ENCODE assay signal across 11 cellular contexts in the genomic region with DNA sequence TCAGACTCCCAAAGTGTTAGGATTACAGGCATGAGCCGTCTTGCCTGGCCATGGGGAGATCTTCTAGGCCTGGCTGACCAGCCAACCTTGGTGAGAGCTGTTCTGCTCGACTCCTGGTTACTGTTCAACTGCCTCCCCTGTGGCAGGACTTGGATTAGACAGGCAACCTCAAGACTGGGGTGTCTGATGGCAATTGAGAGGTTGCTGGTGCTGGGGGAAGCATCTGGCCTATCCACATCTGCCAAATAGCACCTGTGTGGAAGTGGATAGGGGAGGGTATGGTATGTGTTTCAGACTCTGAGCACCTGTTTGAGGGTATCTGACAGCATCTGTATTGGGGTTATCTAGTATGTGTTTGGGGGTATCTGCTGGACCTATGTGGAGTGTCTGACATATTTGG. TPM values are rescaled to one million over a fixed set of nuclear protein-coding genes. Genes with fewer than 3 reads are reported as not detected.
A peak's percentile ranks its signal among the peaks of the same experiment; 100 is the strongest.
DNase-seq lines count a peak whose midpoint lies in the region; ATAC-seq and TF ChIP-seq lines count a peak whose summit lies in the region.
"Had no signal": no experiment of that assay in that cellular context is flagged by ENCODE, and none has a peak within 500 bp of the region (broad histone marks: within the 10 kb centered on the region; RNA-seq: fewer than 3 reads in every experiment).

No MANE protein-coding gene starts in this region.

- no peak overlapping the region for H2BK12ac ChIP-seq in H9 (ENCODE audit: insufficient read length, low read depth, low read length)

- CTCF ChIA-PET in CD4-positive, alpha-beta T cell (lab: Charles Lee), result interaction anchor here (1.1 kb wide), 1 partner anchor 39 kb away, joined by 3 read pairs; no protein-coding TSS in a partner anchor

- H2BK120ac ChIP-seq in H9 (ENCODE audit: low read depth, low read length, poor library complexity, severe bottlenecking), result no peak overlapping the region

- H4K8ac ChIP-seq in H9 (replicated peaks; ENCODE audit: insufficient read length, low read depth, low read length), result no peak overlapping the region

- H3T11ph ChIP-seq in H9 (ENCODE audit: low read length), result no peak overlapping the region

- H2AK5ac ChIP-seq in H9 (ENCODE audit: insufficient read length, low read length), result no peak overlapping the region

- peak overlapping the region; percentile 57 for H3K27ac ChIP-seq in CD4-positive, alpha-beta T cell (ENCODE audit: low read depth, low read length)
- H3K27ac ChIP-seq in H9 (ENCODE audit: insufficient read length, low read depth, low read length), result no peak overlapping the region
- H3K27ac ChIP-seq in SJCRH30, result no peak overlapping the region

- H4K91ac ChIP-seq in H9 (ENCODE audit: insufficient read length, low read depth, low read length), result no peak overlapping the region

- POLR2A ChIA-PET in CD4-positive, alpha-beta T cell (lab: Charles Lee), result interaction anchor here (0.6 to 1.0 kb wide), 2 partner anchors 44 to 309 kb away, joined by 3 to 7 read pairs; partner anchors contain the start of gene ARHGEF18

- peaks cover 67% of the 10 kb centered on the region for H3K36me3 Mint-ChIP-seq in CD4-positive, alpha-beta T cell (ENCODE audit: low read depth)
- H3K36me3 Mint-ChIP-seq in H9 (ENCODE audit: insufficient read depth in 1 of 3, low read depth in 3 of 3), result no peaks in the 10 kb centered on the region; a peak in 2 of 7 replicates
- H3K36me3 Mint-ChIP-seq in activated naive CD4-positive, alpha-beta T cell treated with anti-CD3 and anti-CD28 coated beads, Interleukin-2, amount 50 U/mL, for 72 hours, result no peaks in the 10 kb centered on the region
- H3K36me3 Mint-ChIP-seq in natural killer cell, result no peaks in the 10 kb centered on the region

- H4K5ac ChIP-seq in H9 (ENCODE audit: insufficient read length, low read depth, low read length), result no peak overlapping the region

- H3K27me3 ChIP-seq in CD4-positive, alpha-beta T cell (ENCODE audit: control insufficient read depth, insufficient read depth, low read length), result no peaks in the 10 kb centered on the region
- H3K27me3 ChIP-seq in H9 (ENCODE audit: insufficient read depth, low read length) (no peaks in the 10 kb centered on the region), SJCRH30 (no peaks in the 10 kb centered on the region)

- no CpG with 5 or more reads among the region's 2 CpGs for WGBS in H9 (ENCODE audit: extremely low coverage, insufficient read length, low lambda C conversion rate)

- no peak overlapping the region for H2BK15ac ChIP-seq in H9 (ENCODE audit: low read depth, low read length)

- no peak overlapping the region for H3K18ac ChIP-seq in H9 (ENCODE audit: insufficient read length, low read depth, low read length)

- H3K23me2 ChIP-seq in H9 (ENCODE audit: insufficient read length, low read depth, low read length, poor library complexity, severe bottlenecking), result peaks cover 10% of the 10 kb centered on the region

- no peak for ATAC-seq in CD4-positive, alpha-beta T cell (ENCODE audit: poor library complexity)
- ATAC-seq in activated naive CD4-positive, alpha-beta T cell treated with anti-CD3 and anti-CD28 coated beads, Interleukin-2, amount 50 U/mL, for 72 hours, result no peak
- ATAC-seq in natural killer cell (no peak), left colon (no peak)

- no peak overlapping the region for H2BK20ac ChIP-seq in H9 (ENCODE audit: low read depth, low read length, poor library complexity, severe bottlenecking)

- no peak overlapping the region for H3K56ac ChIP-seq in H9 (ENCODE audit: insufficient read length, low read depth, low read length)

- H3K79me1 ChIP-seq in H9 (ENCODE audit: insufficient read depth, low read depth, low read length, poor library complexity, severe bottlenecking), result no peaks in the 10 kb centered on the region

- H3K79me2 ChIP-seq in H9 (ENCODE audit: insufficient read depth, low read length), result peaks cover 12% of the 10 kb centered on the region; the same call in 1 of the 2 replicates

- H2AFZ ChIP-seq in H9 (ENCODE audit: low read length), result no peak overlapping the region

- H3K4me2 ChIP-seq in H9 (ENCODE audit: insufficient read depth, insufficient read length, low read length), result no peak overlapping the region

- H3K4me1 Mint-ChIP-seq in CD4-positive, alpha-beta T cell (ENCODE audit: low read depth), result peaks cover 49% of the 10 kb centered on the region
- H3K4me1 Mint-ChIP-seq in H9 (peaks cover 6 to 15% of the 10 kb centered on the region in 2 experiments), natural killer cell (peaks cover 15 to 34% of the 10 kb centered on the region in 2 donors)

- H3K27me3 Mint-ChIP-seq in CD4-positive, alpha-beta T cell, result no peaks in the 10 kb centered on the region
- H3K27me3 Mint-ChIP-seq in H9 (ENCODE audit: low read depth), result no peaks in the 10 kb centered on the region; the same call in 1 of the 2 replicates
- no peaks in the 10 kb centered on the region for H3K27me3 Mint-ChIP-seq in natural killer cell (ENCODE audit: low read depth in 2 of 2)

- H3K9me3 Mint-ChIP-seq in CD4-positive, alpha-beta T cell, result no peaks in the 10 kb centered on the region
- H3K9me3 Mint-ChIP-seq in H9 (no peaks in the 10 kb centered on the region; a peak in 2 of 5 replicates), natural killer cell (no peaks in the 10 kb centered on the region)
- no peaks in the 10 kb centered on the region for H3K9me3 Mint-ChIP-seq in activated naive CD4-positive, alpha-beta T cell treated with anti-CD3 and anti-CD28 coated beads, Interleukin-2, amount 50 U/mL, for 72 hours

- H3K9ac ChIP-seq in H9 (ENCODE audit: extremely low read depth, insufficient read length, low read length), result no peak overlapping the region

- no peak overlapping the region for H2BK5ac ChIP-seq in H9 (ENCODE audit: insufficient read length, low read length)

- peak overlapping the region; percentile 76 for H3K27ac Mint-ChIP-seq in CD4-positive, alpha-beta T cell
- H3K27ac Mint-ChIP-seq in H9 (no peak overlapping the region), natural killer cell (peak overlapping the region; percentile 79 to 88)
- H3K27ac Mint-ChIP-seq in activated naive CD4-positive, alpha-beta T cell treated with anti-CD3 and anti-CD28 coated beads, Interleukin-2, amount 50 U/mL, for 72 hours, result peak overlapping the region; percentile 22 to 89

- no peak overlapping the region for H3K4ac ChIP-seq in H9 (ENCODE audit: low read depth, low read length)

- H3K36me3 ChIP-seq in SJCRH30, result no peaks in the 10 kb centered on the region

- H3K23ac ChIP-seq in H9 (ENCODE audit: insufficient read length, low read depth, low read length), result no peak overlapping the region

- intact Hi-C loops in CD4-positive, alpha-beta T cell (cut with DNase I, micrococcal nuclease), result loop anchor here in 1 of 2 experiments (5.0 kb wide), 1 partner anchor 41 kb away; no protein-coding TSS in a partner anchor
- intact Hi-C loops in natural killer cell (cut with micrococcal nuclease), result no loop called here
- intact Hi-C loops in left colon (cut with DNase I, micrococcal nuclease), result no loop called here

- no peak overlapping the region for H3K4me3 ChIP-seq in SJCRH30

- DNase-seq in CD4-positive, alpha-beta T cell, result no peak
- no peak for DNase-seq in H9
- no peak for DNase-seq in activated naive CD4-positive, alpha-beta T cell treated with anti-CD3 and anti-CD28 coated beads, Interleukin-2, amount 50 U/mL, for 72 hours (ENCODE audit: low spot score in 2 of 2)
- no peak for DNase-seq in natural killer cell
- DNase-seq in OCI-M1 (lab: John Stamatoyannopoulos, UW), result no peak
- no peak for DNase-seq in SJCRH30
- DNase-seq in left colon, result no peak
- DNase-seq in central memory CD4-positive, alpha-beta T cell, result no peak
- DNase-seq: NCI-H82, SHP77 treated with DMSO at 0.1 percent for 48 hours, substantia nigra had no signal

- H3K4me3 Mint-ChIP-seq in CD4-positive, alpha-beta T cell, result peak overlapping the region; percentile 74
- H3K4me3 Mint-ChIP-seq in H9 (peak overlapping the region; percentile 89 to 93), natural killer cell (peak overlapping the region; percentile 67)

- H4K20me1 ChIP-seq in H9 (ENCODE audit: control insufficient read depth, insufficient read depth, insufficient read length), result no peaks in the 10 kb centered on the region

- no peaks in the 10 kb centered on the region for H3K9me3 ChIP-seq in CD4-positive, alpha-beta T cell (ENCODE audit: control insufficient read depth, low read length)
- H3K9me3 ChIP-seq in H9 (ENCODE audit: control insufficient read depth, low read depth, low read length) (no peaks in the 10 kb centered on the region), SJCRH30 (replicated peaks) (no peaks in the 10 kb centered on the region)

- no peak for TF ChIP-seq CTCF in CD4-positive, alpha-beta T cell (IDR thresholded peaks at IDR 0.05)
- TF ChIP-seq CTCF in H9 (conservative IDR thresholded peaks at IDR 0.05), result no peak
- no peak for TF ChIP-seq CTCF in natural killer cell (IDR thresholded peaks at IDR 0.05)

- H3K4me1 ChIP-seq in H9 (ENCODE audit: insufficient read depth, low read length), result no peaks in the 10 kb centered on the region; the same call in 1 of the 2 replicates
- peaks cover 6% of the 10 kb centered on the region for H3K4me1 ChIP-seq in SJCRH30

- no peak overlapping the region for H3K14ac ChIP-seq in H9 (ENCODE audit: insufficient read depth, low read length)

RNA-seq across cellular contexts. Expression of gene ARHGEF18, which starts 44.7 kb away (rescaled TPM):
- 100 to 1,000 TPM; 121 TPM for total RNA-seq in CD4-positive, alpha-beta T cell
- 37.2 and 38.3 TPM in 2 replicates for total RNA-seq in H9 (2021)
- total RNA-seq in activated naive CD4-positive, alpha-beta T cell treated with anti-CD3 and anti-CD28 coated beads, Interleukin-2, amount 50 U/mL, for 72 hours, result 10 to 100 TPM; 30.1 to 36.0 TPM
- 10 to 100 TPM; 53.6 to 61.5 (median 54.1) TPM for total RNA-seq in natural killer cell
- 18.4 and 19.2 TPM in 2 replicates for total RNA-seq in SJCRH30 (2014; rRNA removed; shearing (Covaris generic))
- 100 to 1,000 TPM in 1 of 2 donors, 10 to 100 TPM in 1; 78.3 to 106 TPM for total RNA-seq in left colon

Comparison
In these comparisons a context has a peak if more than half of its experiments do, and no peak if none do; other contexts are left out.
1. H3K27ac Mint-ChIP-seq: peak in CD4-positive, alpha-beta T cell (single experiment), activated naive CD4-positive, alpha-beta T cell treated with anti-CD3 and anti-CD28 coated beads, Interleukin-2, amount 50 U/mL, for 72 hours (2 of 2) and natural killer cell (2 of 2); none in H9 (0 of 3).
2. Peak in every context shown above with its lines, with median percentiles within 50 percentile points of each other: H3K4me3 Mint-ChIP-seq.